8 cellular contexts compared by ENCODE assay signal in genomic region chrX:47562615-47563243, GRCh38. TPM values are rescaled to one million over a fixed set of nuclear protein-coding genes. Genes with fewer than 3 reads are reported as not detected.
DNase-seq lines count a peak whose midpoint lies in the region; ATAC-seq, FAIRE-seq and TF ChIP-seq lines count a peak whose summit lies in the region.

No MANE protein-coding gene starts in this region.

- peak; percentile 10 for TF ChIP-seq CTCF in HL-60 (IDR thresholded peaks at IDR 0.05; ENCODE audit: insufficient read depth, low read length)

- peak overlapping the region in 4 of 8 donors; percentile 65 to 83 (median 72) for H3K27ac Mint-ChIP-seq in CD8-positive, alpha-beta memory T cell
- H3K27ac Mint-ChIP-seq in activated CD8-positive, alpha-beta T cell treated with anti-CD3 and anti-CD28 coated beads, Interleukin-2, amount 10 ng/mL, durations not matched to agents 7 days and 5 days: peak overlapping the region; percentile 74
- no peak overlapping the region for H3K27ac Mint-ChIP-seq in memory B cell

- CTCF ChIA-PET in CD8-positive, alpha-beta memory T cell (lab: Charles Lee): no interaction called here
- CTCF ChIA-PET in activated CD8-positive, alpha-beta T cell treated with anti-CD3 and anti-CD28 coated beads, Interleukin-2, amount 10 ng/mL, durations not matched to agents 7 days and 5 days (lab: Charles Lee): no interaction called here

- peak overlapping the region; percentile 66 to 96 (median 86) for H3K4me3 Mint-ChIP-seq in CD8-positive, alpha-beta memory T cell
- peak overlapping the region; percentile 60 for H3K4me3 Mint-ChIP-seq in activated CD8-positive, alpha-beta T cell treated with anti-CD3 and anti-CD28 coated beads, Interleukin-2, amount 10 ng/mL, durations not matched to agents 7 days and 5 days
- H3K4me3 Mint-ChIP-seq in memory B cell: peak overlapping the region; percentile 73

- no peak for ATAC-seq in activated CD8-positive, alpha-beta T cell treated with anti-CD3 and anti-CD28 coated beads, Interleukin-2, amount 10 ng/mL, durations not matched to agents 7 days and 5 days
- ATAC-seq in memory B cell (ENCODE audit: low read depth) (no peak), GM18909 (IDR thresholded peaks at IDR 0.05; ENCODE audit: poor library complexity, unreplicated experiment) (no peak)

- peaks cover 0 to 3% of the 10 kb centered on the region in 2 donors for H3K27me3 Mint-ChIP-seq in CD8-positive, alpha-beta memory T cell
- no peaks in the 10 kb centered on the region for H3K27me3 Mint-ChIP-seq in activated CD8-positive, alpha-beta T cell treated with anti-CD3 and anti-CD28 coated beads, Interleukin-2, amount 10 ng/mL, durations not matched to agents 7 days and 5 days (ENCODE audit: low read depth)
- no peaks in the 10 kb centered on the region for H3K27me3 Mint-ChIP-seq in memory B cell

- no peaks in the 10 kb centered on the region for H3K9me3 ChIP-seq in CD8-positive, alpha-beta memory T cell (ENCODE audit: low read length)

- peaks cover 30 to 54% (median 36%) of the 10 kb centered on the region in 3 donors for H3K4me1 Mint-ChIP-seq in CD8-positive, alpha-beta memory T cell
- peaks cover 36% of the 10 kb centered on the region for H3K4me1 Mint-ChIP-seq in activated CD8-positive, alpha-beta T cell treated with anti-CD3 and anti-CD28 coated beads, Interleukin-2, amount 10 ng/mL, durations not matched to agents 7 days and 5 days (ENCODE audit: low read depth)
- peaks cover 24% of the 10 kb centered on the region for H3K4me1 Mint-ChIP-seq in memory B cell

- FAIRE-seq in frontal cortex (lab: Jason Lieb, UNC): no peak

- peaks cover 0 to 53% (median 2%) of the 10 kb centered on the region in 3 donors for H3K36me3 Mint-ChIP-seq in CD8-positive, alpha-beta memory T cell
- peaks cover 24% of the 10 kb centered on the region for H3K36me3 Mint-ChIP-seq in activated CD8-positive, alpha-beta T cell treated with anti-CD3 and anti-CD28 coated beads, Interleukin-2, amount 10 ng/mL, durations not matched to agents 7 days and 5 days (ENCODE audit: low read depth)
- H3K36me3 Mint-ChIP-seq in memory B cell: peaks cover 20% of the 10 kb centered on the region

- H3K36me3 ChIP-seq in CD8-positive, alpha-beta memory T cell (ENCODE audit: insufficient read depth, low read length): peaks cover 25% of the 10 kb centered on the region

- no peaks in the 10 kb centered on the region for H3K9me3 Mint-ChIP-seq in CD8-positive, alpha-beta memory T cell
- no peaks in the 10 kb centered on the region for H3K9me3 Mint-ChIP-seq in activated CD8-positive, alpha-beta T cell treated with anti-CD3 and anti-CD28 coated beads, Interleukin-2, amount 10 ng/mL, durations not matched to agents 7 days and 5 days (ENCODE audit: insufficient read depth)
- H3K9me3 Mint-ChIP-seq in memory B cell: no peaks in the 10 kb centered on the region

- no peak for DNase-seq in CD8-positive, alpha-beta memory T cell
- peak in 1 of 2 experiments; percentile 61 for DNase-seq in HL-60 (ENCODE audit: low read depth in 1 of 2, low spot score in 1 of 2)
- peak; percentile 60 for DNase-seq in activated CD8-positive, alpha-beta T cell treated with anti-CD3 and anti-CD28 coated beads, Interleukin-2, amount 10 ng/mL, durations not matched to agents 7 days and 5 days
- DNase-seq in memory B cell (ENCODE audit: low spot score in 2 of 2): no peak
- DNase-seq in NCI-H1092 treated with DMSO at 0.1 percent for 48 hours (lab: John Stamatoyannopoulos, UW): no peak
- no peak for DNase-seq in frontal cortex (ENCODE audit: low spot score in 2 of 2)
- no peak for DNase-seq in foreskin melanocyte

- H3K4me3 ChIP-seq in CD8-positive, alpha-beta memory T cell (ENCODE audit: low read length): no peak overlapping the region
- H3K4me3 ChIP-seq in HL-60 (replicated peaks; ENCODE audit: insufficient read depth, low read length): 0 out of 2 replicates have a peak overlapping the region, but pooled peaks have one; percentile 4

- H3K4me1 ChIP-seq in CD8-positive, alpha-beta memory T cell (ENCODE audit: insufficient read depth, low read length): peaks cover 33% of the 10 kb centered on the region

- POLR2A ChIA-PET in CD8-positive, alpha-beta memory T cell (lab: Charles Lee): no interaction called here
- POLR2A ChIA-PET in activated CD8-positive, alpha-beta T cell treated with anti-CD3 and anti-CD28 coated beads, Interleukin-2, amount 10 ng/mL, durations not matched to agents 7 days and 5 days (lab: Charles Lee): no interaction called here

- H3K27ac ChIP-seq in CD8-positive, alpha-beta memory T cell (ENCODE audit: low read depth, low read length): no peak overlapping the region
- peak overlapping the region; percentile 99 for H3K27ac ChIP-seq in HL-60 (replicated peaks)

- H3K27me3 ChIP-seq in CD8-positive, alpha-beta memory T cell (ENCODE audit: insufficient read depth, low read length, poor library complexity, severe bottlenecking): no peaks in the 10 kb centered on the region
- no peaks in the 10 kb centered on the region for H3K27me3 ChIP-seq in HL-60 (ENCODE audit: insufficient read depth, poor library complexity, severe bottlenecking)

RNA-seq across cellular contexts. Expression of gene ARAF, which starts 1.7 kb away (rescaled TPM):
- 10 to 100 TPM; 85.0 to 88.6 TPM for total RNA-seq in CD8-positive, alpha-beta memory T cell
- 99.4 TPM for polyA plus RNA-seq in CD8-positive, alpha-beta memory T cell
- 10 to 100 TPM; 66.7 to 68.4 TPM for total RNA-seq in activated CD8-positive, alpha-beta T cell treated with anti-CD3 and anti-CD28 coated beads, Interleukin-2, amount 10 ng/mL, durations not matched to agents 7 days and 5 days
- total RNA-seq in frontal cortex: 4.5 TPM

RNA-seq across cellular contexts. Expression of gene TIMP1, which starts 19.5 kb away (rescaled TPM):
- total RNA-seq in CD8-positive, alpha-beta memory T cell: 1 to 10 TPM; 6.9 to 7.8 TPM
- polyA plus RNA-seq in CD8-positive, alpha-beta memory T cell: 170 TPM
- total RNA-seq in activated CD8-positive, alpha-beta T cell treated with anti-CD3 and anti-CD28 coated beads, Interleukin-2, amount 10 ng/mL, durations not matched to agents 7 days and 5 days: 10 to 100 TPM; 58.7 to 68.5 TPM
- 2.9 TPM for total RNA-seq in frontal cortex

RNA-seq across cellular contexts. Expression of gene SYN1, which starts 56.9 kb away (rescaled TPM):
- under 1 TPM; 0.35 to 0.60 TPM for total RNA-seq in CD8-positive, alpha-beta memory T cell
- polyA plus RNA-seq in CD8-positive, alpha-beta memory T cell: 0.94 TPM
- total RNA-seq in activated CD8-positive, alpha-beta T cell treated with anti-CD3 and anti-CD28 coated beads, Interleukin-2, amount 10 ng/mL, durations not matched to agents 7 days and 5 days: under 1 TPM; 0.57 to 0.58 TPM
- total RNA-seq in frontal cortex: 14.7 TPM

Comparison
In these comparisons a context has a peak if more than half of its experiments do, and no peak if none do; other contexts are left out.
1. RNA of gene ARAF, which starts 1.7 kb away (total RNA-seq): 85.0 to 88.6 TPM in CD8-positive, alpha-beta memory T cell and 66.7 to 68.4 TPM in activated CD8-positive, alpha-beta T cell treated with anti-CD3 and anti-CD28 coated beads, Interleukin-2, amount 10 ng/mL, durations not matched to agents 7 days and 5 days; 4.5 TPM in frontal cortex (single experiment); every median in the first group is over 10 times any median in the second.
2. RNA of gene TIMP1, which starts 19.5 kb away (total RNA-seq): 58.7 to 68.5 TPM in activated CD8-positive, alpha-beta T cell treated with anti-CD3 and anti-CD28 coated beads, Interleukin-2, amount 10 ng/mL, durations not matched to agents 7 days and 5 days; 6.9 to 7.8 TPM in CD8-positive, alpha-beta memory T cell and 2.9 TPM in frontal cortex (single experiment); every median in the first group is over 4 times any median in the second.
3. Peak in every context shown above with its lines, with median percentiles within 50 percentile points of each other: H3K4me3 Mint-ChIP-seq.